20 cellular contexts compared by ENCODE assay signal in the genomic region with DNA sequence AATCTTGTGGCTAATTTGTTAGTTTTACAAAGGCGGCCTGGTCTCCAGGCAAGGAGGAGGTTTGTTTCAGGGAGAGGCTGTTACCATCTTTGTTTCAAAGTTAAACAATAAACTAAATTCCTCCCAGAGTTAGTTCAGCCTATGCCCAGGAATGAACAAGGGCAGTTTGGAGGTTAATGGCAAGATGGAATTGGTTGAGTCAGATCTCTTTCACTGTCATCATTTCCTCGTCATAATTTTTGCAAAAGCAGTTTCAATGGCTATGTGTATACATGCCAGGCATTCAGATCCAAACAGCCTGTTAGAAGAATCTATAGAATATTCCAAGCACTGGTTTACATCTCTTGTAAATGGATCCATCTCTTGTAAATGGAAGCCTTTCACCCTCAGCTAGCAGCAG.
"Had no signal": no experiment of that assay in that cellular context is flagged by ENCODE, and none has a peak within 500 bp of the region (broad histone marks: within the 10 kb centered on the region; RNA-seq: fewer than 3 reads in every experiment).

No MANE protein-coding gene starts in this region.

- ATAC-seq: activated CD4-positive, CD25-positive, alpha-beta regulatory T cell treated with anti-CD3 and anti-CD28 coated beads, Interleukin-2, amount 50 U/mL, for 24 hours; activated CD8-positive, alpha-beta memory T cell treated with anti-CD3 and anti-CD28 coated beads, Interleukin-2, amount 10 ng/mL, durations not matched to agents 7 days and 5 days; body of pancreas; gastroesophageal sphincter; mucosa of descending colon; naive thymus-derived CD4-positive, alpha-beta T cell had no signal

- H3K27ac Mint-ChIP-seq: activated naive CD4-positive, alpha-beta T cell treated with anti-CD3 and anti-CD28 coated beads, Interleukin-2, amount 10 ng/mL, durations not matched to agents 7 days and 5 days; memory B cell had no signal

- H3K9me3 ChIP-seq: body of pancreas, gastroesophageal sphincter, left ventricle myocardium inferior, mucosa of descending colon, right atrium auricular region, upper lobe of left lung had no signal

- DNase-seq: activated CD8-positive, alpha-beta memory T cell treated with anti-CD3 and anti-CD28 coated beads, Interleukin-2, amount 10 ng/mL, durations not matched to agents 7 days and 5 days; activated naive CD4-positive, alpha-beta T cell treated with anti-CD3 and anti-CD28 coated beads, Interleukin-2, amount 10 ng/mL, durations not matched to agents 7 days and 5 days; activated T-cell treated with anti-CD3 and anti-CD28 coated beads, Interleukin-2, amount 50 U/mL, for 1 hour; body of pancreas; central memory CD4-positive, alpha-beta T cell; effector CD8-positive, alpha-beta T cell; kidney; left ventricle myocardium inferior; mucosa of descending colon; naive thymus-derived CD4-positive, alpha-beta T cell; nucleus accumbens; stimulated activated CD4-positive, alpha-beta T cell treated with anti-CD3 and anti-CD28 coated beads, Interleukin-4, amount 100 ng/mL, for 1 hour; stimulated activated naive CD4-positive, alpha-beta T cell treated with Interleukin-2 at 50 U/mL for 16 hours; T-helper 9 cell; upper lobe of left lung had no signal

- H3K4me1 ChIP-seq: body of pancreas, gastroesophageal sphincter, right atrium auricular region had no signal

- H3K4me3 ChIP-seq: body of pancreas, gastroesophageal sphincter, left ventricle myocardium inferior, mucosa of descending colon, right atrium auricular region, SK-N-MC, upper lobe of left lung had no signal

- H3K27me3 Mint-ChIP-seq: activated CD8-positive, alpha-beta memory T cell treated with anti-CD3 and anti-CD28 coated beads, Interleukin-2, amount 10 ng/mL, durations not matched to agents 7 days and 5 days; memory B cell had no signal

- H3K27ac ChIP-seq: body of pancreas, gastroesophageal sphincter, left ventricle myocardium inferior, right atrium auricular region, SK-N-MC, upper lobe of left lung had no signal

- H3K4me3 Mint-ChIP-seq: activated CD8-positive, alpha-beta memory T cell treated with anti-CD3 and anti-CD28 coated beads, Interleukin-2, amount 10 ng/mL, durations not matched to agents 7 days and 5 days; activated naive CD4-positive, alpha-beta T cell treated with anti-CD3 and anti-CD28 coated beads, Interleukin-2, amount 10 ng/mL, durations not matched to agents 7 days and 5 days; memory B cell had no signal

- H3K27me3 ChIP-seq: body of pancreas, gastroesophageal sphincter, right atrium auricular region, upper lobe of left lung had no signal
